8 cellular contexts compared by ENCODE assay signal in the genomic region with DNA sequence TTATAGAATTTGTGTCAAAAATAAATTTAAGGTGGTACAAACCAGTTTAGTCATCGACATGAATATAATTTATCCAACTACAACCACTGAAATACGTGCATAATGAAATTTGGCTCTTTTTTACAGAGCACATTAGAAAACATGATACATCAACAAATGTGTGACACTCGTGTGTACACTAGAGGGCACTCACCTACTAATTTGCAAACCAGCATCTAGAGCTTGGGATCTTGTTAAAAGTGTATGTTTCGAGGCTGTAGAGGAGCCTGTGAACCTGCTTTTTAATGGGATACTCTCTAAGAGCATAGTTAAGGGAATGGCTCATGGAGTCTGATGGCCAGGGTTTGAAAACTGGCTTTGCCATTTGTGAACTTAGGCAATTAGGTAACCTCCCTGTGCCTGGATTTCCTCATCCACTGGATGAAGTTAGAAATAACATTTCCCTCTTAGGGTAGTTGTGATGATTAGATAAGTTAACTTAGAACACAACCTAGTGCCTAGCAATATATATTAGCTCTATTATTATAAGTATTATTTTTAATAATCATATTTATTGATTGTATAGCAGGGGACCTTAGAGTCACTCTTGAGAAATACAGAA. TPM values are rescaled to one million over a fixed set of nuclear protein-coding genes. Genes with fewer than 3 reads are reported as not detected.
A peak's percentile ranks its signal among the peaks of the same experiment; 100 is the strongest.
DNase-seq lines count a peak whose midpoint lies in the region; ATAC-seq and TF ChIP-seq lines count a peak whose summit lies in the region.

No MANE protein-coding gene starts in this region.

- TF ChIP-seq CTCF in VCaP (conservative IDR thresholded peaks at IDR 0.05): peak; percentile 85

- in situ Hi-C loops in Caki2 (cut with HindIII; ENCODE audit: low pct_unique_long_range_greater_than_20kb, low sequenced_read_pairs): loop anchor here (25.0 kb wide), 1 partner anchor 185 kb away; no protein-coding TSS in a partner anchor

- peak; percentile 39 for DNase-seq in Caki2 (ENCODE audit: low read depth)
- peak; percentile 81 for DNase-seq in NCI-H1694 treated with DMSO at 0.1 percent for 48 hours (lab: John Stamatoyannopoulos, UW)
- DNase-seq in glomerular visceral epithelial cell (ENCODE audit: extremely low spot score): peak; percentile 60
- DNase-seq in pulmonary artery endothelial cell (ENCODE audit: low read depth, low spot score): peak; percentile 19
- DNase-seq in 8988T: no peak

- H3K27ac ChIP-seq in VCaP: no peak overlapping the region

- ATAC-seq in GM18511 (IDR thresholded peaks at IDR 0.05; ENCODE audit: unreplicated experiment) (peak; percentile 75), HG02870 (IDR thresholded peaks at IDR 0.05; ENCODE audit: unreplicated experiment) (peak; percentile 66)

RNA-seq across cellular contexts. Expression of gene CPOX, which starts 8.8 kb away (rescaled TPM):
- total RNA-seq in Caki2 (2014; rRNA removed; shearing (Covaris generic); ENCODE audit: low replicate concordance): 15.0 and 17.0 TPM in 2 replicates
- 25.6 and 36.1 TPM in 2 replicates for total RNA-seq in pulmonary artery endothelial cell
